9 cellular contexts compared by ENCODE assay signal in genomic region chr13:33057019-33057785, GRCh38. TPM values are rescaled to one million over a fixed set of nuclear protein-coding genes. Genes with fewer than 3 reads are reported as not detected.
DNase-seq lines count a peak whose midpoint lies in the region; ATAC-seq, FAIRE-seq and TF ChIP-seq lines count a peak whose summit lies in the region.
"Had no signal": no experiment of that assay in that cellular context is flagged by ENCODE, and none has a peak within 500 bp of the region (broad histone marks: within the 10 kb centered on the region; RNA-seq: fewer than 3 reads in every experiment).

No MANE protein-coding gene starts in this region.

- FAIRE-seq in frontal cortex (lab: Jason Lieb, UNC) = no peak

- H3K36me3 ChIP-seq in gastrocnemius medialis = no peaks in the 10 kb centered on the region
- no peaks in the 10 kb centered on the region for H3K36me3 ChIP-seq in ascending aorta

- H3K27ac ChIP-seq in gastrocnemius medialis = peak overlapping the region; percentile 40 to 68 (median 52)
- no peak overlapping the region for H3K27ac ChIP-seq in ascending aorta

- TF ChIP-seq CTCF in gastrocnemius medialis (IDR thresholded peaks at IDR 0.05 in 4 of 5, conservative IDR thresholded peaks at IDR 0.05 in 1 of 5) = peak in 2 of 5 experiments; percentile 20 to 41
- peak in 1 of 3 experiments; percentile 32 for TF ChIP-seq CTCF in ascending aorta (IDR thresholded peaks at IDR 0.05)

- intact Hi-C loops in gastrocnemius medialis (cut with DNase I; ENCODE audit: low total_unique reads) = no loop called here
- intact Hi-C loops in ascending aorta (cut with DNase I) = no loop called here

- H3K4me1 ChIP-seq in gastrocnemius medialis (peaks cover 5 to 15% of the 10 kb centered on the region in 2 donors), ascending aorta (no peaks in the 10 kb centered on the region)

- in situ Hi-C loops in gastrocnemius medialis (cut with MboI; ENCODE audit: low sequenced_read_pairs in 4 of 4) = no loop called here

- H3K27me3 ChIP-seq in gastrocnemius medialis = no peaks in the 10 kb centered on the region
- H3K27me3 ChIP-seq in ascending aorta = no peaks in the 10 kb centered on the region

- H3K4me3 ChIP-seq in gastrocnemius medialis (no peak overlapping the region), ascending aorta (no peak overlapping the region)

- DNase-seq in NCI-H1694 (lab: John Stamatoyannopoulos, UW) (peak; percentile 16), erythroblast (lab: John Stamatoyannopoulos, UW) (peak; percentile 2 to 7), gastrocnemius medialis (no peak), NOMO-1 (lab: John Stamatoyannopoulos, UW; ENCODE audit: unreplicated experiment in 2 of 2) (no peak), frontal cortex (ENCODE audit: low spot score in 2 of 2) (no peak), ascending aorta (ENCODE audit: low spot score in 2 of 2) (no peak)
- DNase-seq in activated effector memory CD4-positive, alpha-beta T cell treated with Interleukin-2 at 50 U/mL for 16 hours = no peak
- DNase-seq: NCI-H2081 had no signal

- peak; percentile 73 for ATAC-seq in GM18498 (IDR thresholded peaks at IDR 0.05; ENCODE audit: unreplicated experiment)
- ATAC-seq in gastrocnemius medialis = peak; percentile 46 to 62

- TF ChIP-seq POLR2A in erythroblast (IDR thresholded peaks at IDR 0.05; ENCODE audit: low read length) = no peak
- no peak for TF ChIP-seq POLR2A in gastrocnemius medialis (IDR thresholded peaks at IDR 0.05)

- H3K9me3 ChIP-seq in gastrocnemius medialis (no peaks in the 10 kb centered on the region), ascending aorta (no peaks in the 10 kb centered on the region)

RNA-seq across cellular contexts. Expression of gene KL, which starts 41.0 kb away (rescaled TPM):
- total RNA-seq in gastrocnemius medialis (1 to 10 TPM; 1.3 to 1.6 (median 1.4) TPM), frontal cortex (2.0 TPM), ascending aorta (3.7 TPM)

Comparison
In these comparisons a context has a peak if more than half of its experiments do, and no peak if none do; other contexts are left out.
1. DNase-seq: peak in NCI-H1694 (single experiment) and erythroblast (2 of 2); none in gastrocnemius medialis (0 of 2), activated effector memory CD4-positive, alpha-beta T cell treated with Interleukin-2 at 50 U/mL for 16 hours (single experiment), NOMO-1 (0 of 2), frontal cortex (0 of 2) and ascending aorta (0 of 2).
2. H3K27ac ChIP-seq: peak in gastrocnemius medialis (4 of 4); none in ascending aorta (0 of 2).